Comparison of ENCODE assay signal across 1 cellular context in the genomic region with DNA sequence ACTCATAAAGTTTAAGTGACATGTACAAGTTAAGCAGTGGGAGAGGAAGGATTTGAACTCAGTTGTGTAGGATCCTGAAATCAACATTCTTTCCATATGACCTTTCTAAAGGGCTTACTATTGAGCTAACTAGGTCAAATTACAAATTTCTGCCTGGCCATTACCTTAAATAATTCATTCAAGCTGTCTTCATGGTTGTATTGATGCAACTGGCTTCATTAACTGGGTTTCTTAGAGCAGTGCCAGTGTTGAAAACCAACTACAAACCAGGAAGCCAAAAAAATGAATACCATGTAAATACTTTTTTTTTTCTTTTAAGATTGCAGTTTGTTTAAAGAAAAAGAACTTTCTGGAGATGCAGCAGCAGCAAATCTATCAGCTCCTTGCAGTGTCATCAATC.
TF ChIP-seq lines count a peak whose summit lies in the region.

No MANE protein-coding gene starts in this region.

TF ChIP-seq in GM23338, 12 proteins besides CTCF, POLR2A, EP300 and RAD21 (continued from another document):
- TF ChIP-seq ZNF462 (CRISPR knock-in tag; IDR thresholded peaks at IDR 0.05) (no peak), ETS1 (IDR thresholded peaks at IDR 0.05) (no peak), CREB1 (CRISPR knock-in tag; IDR thresholded peaks at IDR 0.05; ENCODE audit: low read depth) (no peak)
